In genomic region chr14:93045211-93045674, GRCh38 we compare ENCODE assay signal across 10 cellular contexts.
DNase-seq lines count a peak whose midpoint lies in the region; ATAC-seq and TF ChIP-seq lines count a peak whose summit lies in the region.
"Had no signal": no experiment of that assay in that cellular context is flagged by ENCODE, and none has a peak within 500 bp of the region (broad histone marks: within the 10 kb centered on the region; RNA-seq: fewer than 3 reads in every experiment).

No MANE protein-coding gene starts in this region.

- no peak overlapping the region for H3K27ac ChIP-seq in neural progenitor cell
- H3K27ac ChIP-seq in CD4-positive, alpha-beta T cell (ENCODE audit: low read depth, low read length): no peak overlapping the region

- no peaks in the 10 kb centered on the region for H3K36me3 ChIP-seq in neural progenitor cell

- H3K27me3 ChIP-seq in neural progenitor cell: peaks cover 33% of the 10 kb centered on the region
- no peaks in the 10 kb centered on the region for H3K27me3 ChIP-seq in CD4-positive, alpha-beta T cell (ENCODE audit: control insufficient read depth, insufficient read depth, low read length)

- H3K4me1 ChIP-seq in neural progenitor cell: peaks cover 48% of the 10 kb centered on the region

- H3F3A ChIP-seq in neural progenitor cell (ENCODE audit: low read depth): peaks cover 21% of the 10 kb centered on the region

- no peak for ATAC-seq in CD4-positive, alpha-beta T cell (ENCODE audit: poor library complexity)
- ATAC-seq in GM19324 (IDR thresholded peaks at IDR 0.05; ENCODE audit: low FRiP score, unreplicated experiment) (no peak), HG03571 (IDR thresholded peaks at IDR 0.05; ENCODE audit: unreplicated experiment) (no peak)
- ATAC-seq: activated CD4-positive, CD25-positive, alpha-beta regulatory T cell treated with anti-CD3 and anti-CD28 coated beads, Interleukin-2, amount 50 U/mL, for 24 hours had no signal

- H3K4me1 Mint-ChIP-seq in neural progenitor cell: peaks cover 66% of the 10 kb centered on the region
- peaks cover 20% of the 10 kb centered on the region for H3K4me1 Mint-ChIP-seq in CD4-positive, alpha-beta T cell (ENCODE audit: low read depth)
- peaks cover 31% of the 10 kb centered on the region for H3K4me1 Mint-ChIP-seq in activated naive CD4-positive, alpha-beta T cell treated with anti-CD3 and anti-CD28 coated beads, Interleukin-2, amount 10 ng/mL, durations not matched to agents 7 days and 5 days

- no peak overlapping the region for H2AFZ ChIP-seq in neural progenitor cell (replicated peaks)

- no peak overlapping the region for H3K27ac Mint-ChIP-seq in neural progenitor cell
- no peak overlapping the region for H3K27ac Mint-ChIP-seq in CD4-positive, alpha-beta T cell
- H3K27ac Mint-ChIP-seq in activated naive CD4-positive, alpha-beta T cell treated with anti-CD3 and anti-CD28 coated beads, Interleukin-2, amount 10 ng/mL, durations not matched to agents 7 days and 5 days: no peak overlapping the region

- H3K4me3 ChIP-seq in neural progenitor cell: no peak overlapping the region

- peaks cover 6% of the 10 kb centered on the region for H3K9me3 Mint-ChIP-seq in neural progenitor cell
- no peaks in the 10 kb centered on the region for H3K9me3 Mint-ChIP-seq in CD4-positive, alpha-beta T cell
- no peaks in the 10 kb centered on the region for H3K9me3 Mint-ChIP-seq in activated naive CD4-positive, alpha-beta T cell treated with anti-CD3 and anti-CD28 coated beads, Interleukin-2, amount 10 ng/mL, durations not matched to agents 7 days and 5 days

- H3K27me3 Mint-ChIP-seq in neural progenitor cell (ENCODE audit: insufficient read depth, low read depth): peaks cover 54% of the 10 kb centered on the region
- H3K27me3 Mint-ChIP-seq in CD4-positive, alpha-beta T cell: no peaks in the 10 kb centered on the region
- no peaks in the 10 kb centered on the region for H3K27me3 Mint-ChIP-seq in activated naive CD4-positive, alpha-beta T cell treated with anti-CD3 and anti-CD28 coated beads, Interleukin-2, amount 10 ng/mL, durations not matched to agents 7 days and 5 days

- peak overlapping the region; percentile 34 for H3K4me2 ChIP-seq in neural progenitor cell

- no peak overlapping the region for H3K4me3 Mint-ChIP-seq in neural progenitor cell
- no peak overlapping the region for H3K4me3 Mint-ChIP-seq in CD4-positive, alpha-beta T cell
- H3K4me3 Mint-ChIP-seq in activated naive CD4-positive, alpha-beta T cell treated with anti-CD3 and anti-CD28 coated beads, Interleukin-2, amount 10 ng/mL, durations not matched to agents 7 days and 5 days: no peak overlapping the region

- CTCF ChIA-PET in CD4-positive, alpha-beta T cell (lab: Charles Lee): no interaction called here
- CTCF ChIA-PET in activated naive CD4-positive, alpha-beta T cell treated with anti-CD3 and anti-CD28 coated beads, Interleukin-2, amount 10 ng/mL, durations not matched to agents 7 days and 5 days (lab: Charles Lee): interaction anchor here (1.2 kb wide), 1 partner anchor 93 kb away, joined by 4 read pairs; no protein-coding TSS in a partner anchor

- peaks cover 14% of the 10 kb centered on the region for H3K79me2 ChIP-seq in neural progenitor cell (ENCODE audit: low read depth)

- POLR2A ChIA-PET in CD4-positive, alpha-beta T cell (lab: Charles Lee): no interaction called here

- no peak for TF ChIP-seq CTCF in neural progenitor cell (IDR thresholded peaks at IDR 0.05)
- TF ChIP-seq CTCF in CD4-positive, alpha-beta T cell (IDR thresholded peaks at IDR 0.05): no peak

- intact Hi-C loops in CD4-positive, alpha-beta T cell (cut with DNase I, micrococcal nuclease): no loop called here

- DNase-seq in Daoy (ENCODE audit: low read depth) (peak; percentile 26), NCI-H187 treated with DMSO at 0.1 percent for 48 hours (lab: John Stamatoyannopoulos, UW) (peak; percentile 52), ecto neural progenitor cell (ENCODE audit: low spot score) (peak; percentile 75), neural progenitor cell (ENCODE audit: low spot score) (peak; percentile 86)
- no peak for DNase-seq in CD4-positive, alpha-beta T cell
- DNase-seq in activated naive CD4-positive, alpha-beta T cell treated with anti-CD3 and anti-CD28 coated beads, Interleukin-2, amount 10 ng/mL, durations not matched to agents 7 days and 5 days: no peak
- DNase-seq: central memory CD4-positive, alpha-beta T cell had no signal

- H4K20me1 ChIP-seq in neural progenitor cell (ENCODE audit: low read depth): peaks cover 99% of the 10 kb centered on the region

- H3K9ac ChIP-seq in neural progenitor cell: no peak overlapping the region

- no peaks in the 10 kb centered on the region for H3K36me3 Mint-ChIP-seq in neural progenitor cell
- peaks cover 11% of the 10 kb centered on the region for H3K36me3 Mint-ChIP-seq in CD4-positive, alpha-beta T cell (ENCODE audit: low read depth)
- H3K36me3 Mint-ChIP-seq in activated naive CD4-positive, alpha-beta T cell treated with anti-CD3 and anti-CD28 coated beads, Interleukin-2, amount 10 ng/mL, durations not matched to agents 7 days and 5 days: peaks cover 6% of the 10 kb centered on the region

- H3K9me3 ChIP-seq in neural progenitor cell (ENCODE audit: low read depth): no peaks in the 10 kb centered on the region
- H3K9me3 ChIP-seq in CD4-positive, alpha-beta T cell (ENCODE audit: control insufficient read depth, low read length): no peaks in the 10 kb centered on the region

Comparison
In these comparisons a context has a peak if more than half of its experiments do, and no peak if none do; other contexts are left out.
1. DNase-seq: peak in Daoy (single experiment), NCI-H187 treated with DMSO at 0.1 percent for 48 hours (single experiment), ecto neural progenitor cell (single experiment) and neural progenitor cell (single experiment); none in CD4-positive, alpha-beta T cell (0 of 10) and activated naive CD4-positive, alpha-beta T cell treated with anti-CD3 and anti-CD28 coated beads, Interleukin-2, amount 10 ng/mL, durations not matched to agents 7 days and 5 days (single experiment).